ENCODE assay signal across 8 cellular contexts in genomic region chr16:30052671-30053372, GRCh38. TPM values are rescaled to one million over a fixed set of nuclear protein-coding genes. Genes with fewer than 3 reads are reported as not detected.
DNase-seq lines count a peak whose midpoint lies in the region; FAIRE-seq and TF ChIP-seq lines count a peak whose summit lies in the region.

No MANE protein-coding gene starts in this region.

- no peaks in the 10 kb centered on the region for H3K9me3 ChIP-seq in HUES64 (ENCODE audit: insufficient read depth, low read depth, low read length)
- no peaks in the 10 kb centered on the region for H3K9me3 ChIP-seq in endothelial cell of umbilical vein (replicated peaks; ENCODE audit: control insufficient read depth, insufficient read depth, low read length)

- BruUV-seq in endothelial cell of umbilical vein (replicated peaks; lab: Mats Ljungman, UMichigan): TSS peak; percentile 38

- H3K4me1 ChIP-seq in HUES64 (ENCODE audit: insufficient read depth, low read length) (no peaks in the 10 kb centered on the region; the same call in 1 of the 2 replicates), endothelial cell of umbilical vein (ENCODE audit: control insufficient read depth, extremely low read depth, insufficient read depth, low read length) (peaks cover 35% of the 10 kb centered on the region)

- CTCF ChIA-PET in endothelial cell of umbilical vein (lab: Charles Lee): interaction anchor here (1.1 to 3.5 kb wide), 7 partner anchors 10 to 352 kb away, joined by 3 to 20 read pairs (median 5); partner anchors contain the start of genes ALDOA and TBX6

- peak; percentile 96 for FAIRE-seq in endothelial cell of umbilical vein (lab: Jason Lieb, UNC)

- WGBS in HUES64: 1% methylated on average over 55 of the region's 58 CpGs

- peak overlapping the region; percentile 61 for H3K4me2 ChIP-seq in endothelial cell of umbilical vein (ENCODE audit: insufficient read depth, low read length)

- H4K20me1 ChIP-seq in endothelial cell of umbilical vein (replicated peaks; ENCODE audit: control insufficient read depth, extremely low read depth, insufficient read depth, low read length): no peaks in the 10 kb centered on the region

- H3K27me3 ChIP-seq in HUES64 (ENCODE audit: insufficient read depth, low read length) (no peaks in the 10 kb centered on the region), endothelial cell of umbilical vein (ENCODE audit: control insufficient read depth in 2 of 2, insufficient read depth in 2 of 2, low read length in 2 of 2) (no peaks in the 10 kb centered on the region)

- dilution Hi-C loops in endothelial cell of umbilical vein (cut with MboI; ENCODE audit: extremely low pct_ligation_motif_present, low sequenced_read_pairs): no loop called here

- H3K79me2 ChIP-seq in endothelial cell of umbilical vein (ENCODE audit: control insufficient read depth, insufficient read depth, low read length): peaks cover 4% of the 10 kb centered on the region

- H3K27ac ChIP-seq in HUES64 (ENCODE audit: low read depth, low read length): no peak overlapping the region
- peak overlapping the region; percentile 72 for H3K27ac ChIP-seq in endothelial cell of umbilical vein (ENCODE audit: insufficient read depth, low read depth, low read length)

- peak overlapping the region; percentile 83 for H3K4me3 ChIP-seq in AG10803 (ENCODE audit: low read length)
- peak overlapping the region; percentile 67 for H3K4me3 ChIP-seq in HUES64 (ENCODE audit: low read length)
- H3K4me3 ChIP-seq in endothelial cell of umbilical vein (replicated peaks in 1 of 3; ENCODE audit: insufficient read depth in 1 of 3, low read depth in 1 of 3, low read length in 3 of 3): peak overlapping the region; percentile 62 to 75 (median 70)

- H3K9ac ChIP-seq in HUES64 (ENCODE audit: low read depth, low read length) (peak overlapping the region; percentile 40; the same call in 1 of the 2 replicates), endothelial cell of umbilical vein (replicated peaks; ENCODE audit: extremely low read depth, insufficient read depth, low read length) (peak overlapping the region; percentile 76)

- H3K9me1 ChIP-seq in endothelial cell of umbilical vein (replicated peaks; ENCODE audit: control insufficient read depth, extremely low read depth, insufficient read depth, low read length): no peaks in the 10 kb centered on the region

- DNase-seq in AG10803 (ENCODE audit: low read depth): peak; percentile 89
- DNase-seq in GM19240 (ENCODE audit: insufficient read length, low spot score): peak; percentile 90
- DNase-seq in NOMO-1 treated with dmso at 0.1 percent for 144 hours (lab: John Stamatoyannopoulos, UW; ENCODE audit: unreplicated experiment): peak; percentile 88
- DNase-seq in activated CD8-positive, alpha-beta memory T cell treated with anti-CD3 and anti-CD28 coated beads, Interleukin-2, amount 50 U/mL, for 24 hours (ENCODE audit: extremely low read depth): peak; percentile 87
- peak; percentile 88 for DNase-seq in endothelial cell of umbilical vein (ENCODE audit: low read depth, low spot score)
- DNase-seq in midbrain (lab: John Stamatoyannopoulos, UW): peak; percentile 86
- peak; percentile 94 for DNase-seq in stimulated activated CD8-positive, alpha-beta memory T cell treated with anti-CD3 and anti-CD28 coated beads, Interleukin-15, amount 100 ng/mL, for 24 hours (ENCODE audit: low read depth)

- TF ChIP-seq POLR2A in endothelial cell of umbilical vein (IDR thresholded peaks at IDR 0.05; ENCODE audit: low read depth, low read length): no peak

- intact Hi-C loops in endothelial cell of umbilical vein (cut with micrococcal nuclease): no loop called here

- peak overlapping the region; percentile 79 for H2AFZ ChIP-seq in endothelial cell of umbilical vein (ENCODE audit: low read depth, low read length)

- H3K36me3 ChIP-seq in HUES64 (ENCODE audit: insufficient read depth, low read length): no peaks in the 10 kb centered on the region
- peaks cover 0 to 5% of the 10 kb centered on the region in 2 experiments for H3K36me3 ChIP-seq in endothelial cell of umbilical vein (ENCODE audit: control insufficient read depth in 2 of 2, extremely low read depth in 1 of 2, insufficient read depth in 2 of 2, low read length in 2 of 2)

- POLR2A ChIA-PET in endothelial cell of umbilical vein (lab: Charles Lee): interaction anchor here (0.6 kb wide), 1 partner anchor 37 kb away, joined by 4 read pairs; no protein-coding TSS in a partner anchor

- TF ChIP-seq CTCF in AG10803 (conservative IDR thresholded peaks at IDR 0.05; ENCODE audit: low read length): no peak
- TF ChIP-seq CTCF in endothelial cell of umbilical vein (IDR thresholded peaks at IDR 0.05; ENCODE audit: extremely low read depth in 1 of 2, insufficient read depth in 1 of 2, low read depth in 1 of 2, low read length in 2 of 2): no peak

TF ChIP-seq in endothelial cell of umbilical vein, 7 proteins besides CTCF, POLR2A, EP300 and RAD21 (continues in another document):
- TF ChIP-seq MYC (IDR thresholded peaks at IDR 0.05; ENCODE audit: low read depth, low read length): peak; percentile 14
- TF ChIP-seq JUN (IDR thresholded peaks at IDR 0.05; ENCODE audit: borderline replicate concordance, insufficient read depth, insufficient read length, low read depth): no peak
- TF ChIP-seq FOS (IDR thresholded peaks at IDR 0.05; ENCODE audit: borderline replicate concordance, insufficient read depth, low read length): no peak
- TF ChIP-seq GATA2 (IDR thresholded peaks at IDR 0.05; ENCODE audit: insufficient read depth, insufficient read length, low read depth, low read length): no peak
- TF ChIP-seq MAX (IDR thresholded peaks at IDR 0.05; ENCODE audit: insufficient read depth, insufficient read length): peak; percentile 71
- TF ChIP-seq EZH2 (IDR thresholded peaks at IDR 0.05; ENCODE audit: borderline replicate concordance, low read depth, low read length, severe bottlenecking): no peak

RNA-seq across cellular contexts. Expression of gene ALDOA, which starts 12.7 kb away (rescaled TPM):
- 882 TPM for polyA plus RNA-seq in HUES64 (2013, experiment 1 of 2)
- 957 TPM for polyA plus RNA-seq in HUES64 (2013, experiment 2 of 2)
- total RNA-seq in endothelial cell of umbilical vein: 1,029 and 1,114 TPM in 2 replicates
- polyA plus RNA-seq in endothelial cell of umbilical vein: 871 and 972 TPM in 2 replicates
- 870 and 886 TPM in 2 replicates for polyA plus RNA-seq in endothelial cell of umbilical vein (2011; cell fraction: cytosol; rRNA removed)
- 402 and 418 TPM in 2 replicates for polyA plus RNA-seq in endothelial cell of umbilical vein (2011; cell fraction: nucleus; rRNA removed)
- polyA plus RNA-seq in endothelial cell of umbilical vein (2012): 1,061 and 1,110 TPM in 2 replicates
- polyA minus RNA-seq in endothelial cell of umbilical vein: 655 and 717 TPM in 2 replicates
- polyA minus RNA-seq in endothelial cell of umbilical vein (2011; cell fraction: cytosol; rRNA and poly(A)+ RNA removed): 1,084 TPM
- 126 and 162 TPM in 2 replicates for polyA minus RNA-seq in endothelial cell of umbilical vein (2011; cell fraction: nucleus; rRNA and poly(A)+ RNA removed)

RNA-seq across cellular contexts. Expression of gene TLCD3B, which starts 21.8 kb away (rescaled TPM):
- 16.0 TPM for polyA plus RNA-seq in HUES64 (2013, experiment 1 of 2)
- 20.7 TPM for polyA plus RNA-seq in HUES64 (2013, experiment 2 of 2)
- total RNA-seq in endothelial cell of umbilical vein: 0.86 and 0.99 TPM in 2 replicates
- 0.37 and 0.59 TPM in 2 replicates for polyA plus RNA-seq in endothelial cell of umbilical vein
- polyA plus RNA-seq in endothelial cell of umbilical vein (2011; cell fraction: cytosol; rRNA removed): 0.08 and 0.25 TPM in 2 replicates
- 1.4 and 1.7 TPM in 2 replicates for polyA plus RNA-seq in endothelial cell of umbilical vein (2011; cell fraction: nucleus; rRNA removed)
- polyA plus RNA-seq in endothelial cell of umbilical vein (2012): 0.36 and 0.48 TPM in 2 replicates
- 0.76 TPM in 1 of 2 replicates, not detected in the other for polyA minus RNA-seq in endothelial cell of umbilical vein
- polyA minus RNA-seq in endothelial cell of umbilical vein (2011; cell fraction: cytosol; rRNA and poly(A)+ RNA removed): not detected
- 0.43 TPM in 1 of 2 replicates, not detected in the other for polyA minus RNA-seq in endothelial cell of umbilical vein (2011; cell fraction: nucleus; rRNA and poly(A)+ RNA removed)

RNA-seq across cellular contexts. Expression of gene PPP4C, which starts 23.0 kb away (rescaled TPM):
- polyA plus RNA-seq in HUES64 (2013, experiment 1 of 2): 123 TPM
- polyA plus RNA-seq in HUES64 (2013, experiment 2 of 2): 122 TPM
- 159 and 167 TPM in 2 replicates for total RNA-seq in endothelial cell of umbilical vein
- polyA plus RNA-seq in endothelial cell of umbilical vein: 327 and 378 TPM in 2 replicates
- 216 and 234 TPM in 2 replicates for polyA plus RNA-seq in endothelial cell of umbilical vein (2011; cell fraction: cytosol; rRNA removed)
- 169 and 186 TPM in 2 replicates for polyA plus RNA-seq in endothelial cell of umbilical vein (2011; cell fraction: nucleus; rRNA removed)
- 153 and 194 TPM in 2 replicates for polyA plus RNA-seq in endothelial cell of umbilical vein (2012)
- polyA minus RNA-seq in endothelial cell of umbilical vein: 356 and 398 TPM in 2 replicates
- 130 TPM for polyA minus RNA-seq in endothelial cell of umbilical vein (2011; cell fraction: cytosol; rRNA and poly(A)+ RNA removed)
- 42.2 and 48.6 TPM in 2 replicates for polyA minus RNA-seq in endothelial cell of umbilical vein (2011; cell fraction: nucleus; rRNA and poly(A)+ RNA removed)

RNA-seq across cellular contexts. Expression of gene C16orf92, which starts 29.8 kb away (rescaled TPM):
- polyA plus RNA-seq in HUES64 (2013, experiment 1 of 2): not detected
- not detected for polyA plus RNA-seq in HUES64 (2013, experiment 2 of 2)
- not detected in 2 replicates for total RNA-seq in endothelial cell of umbilical vein
- not detected in 2 replicates for polyA plus RNA-seq in endothelial cell of umbilical vein
- not detected in 2 replicates for polyA plus RNA-seq in endothelial cell of umbilical vein (2011; cell fraction: cytosol; rRNA removed)
- not detected in 2 replicates for polyA plus RNA-seq in endothelial cell of umbilical vein (2011; cell fraction: nucleus; rRNA removed)
- polyA plus RNA-seq in endothelial cell of umbilical vein (2012): not detected in 2 replicates
- not detected in 2 replicates for polyA minus RNA-seq in endothelial cell of umbilical vein
- not detected for polyA minus RNA-seq in endothelial cell of umbilical vein (2011; cell fraction: cytosol; rRNA and poly(A)+ RNA removed)
- not detected in 2 replicates for polyA minus RNA-seq in endothelial cell of umbilical vein (2011; cell fraction: nucleus; rRNA and poly(A)+ RNA removed)

RNA-seq across cellular contexts. Expression of gene TBX6, which starts 38.9 kb away (rescaled TPM):
- 3.1 TPM for polyA plus RNA-seq in HUES64 (2013, experiment 1 of 2)
- polyA plus RNA-seq in HUES64 (2013, experiment 2 of 2): 3.2 TPM
- total RNA-seq in endothelial cell of umbilical vein: 0.42 and 0.60 TPM in 2 replicates
- polyA plus RNA-seq in endothelial cell of umbilical vein: 0.30 and 0.40 TPM in 2 replicates
- polyA plus RNA-seq in endothelial cell of umbilical vein (2011; cell fraction: cytosol; rRNA removed): 0.05 and 0.13 TPM in 2 replicates
- polyA plus RNA-seq in endothelial cell of umbilical vein (2011; cell fraction: nucleus; rRNA removed): 0.41 and 0.42 TPM in 2 replicates
- 0.16 and 0.23 TPM in 2 replicates for polyA plus RNA-seq in endothelial cell of umbilical vein (2012)
- not detected in 2 replicates for polyA minus RNA-seq in endothelial cell of umbilical vein
- polyA minus RNA-seq in endothelial cell of umbilical vein (2011; cell fraction: cytosol; rRNA and poly(A)+ RNA removed): not detected
- polyA minus RNA-seq in endothelial cell of umbilical vein (2011; cell fraction: nucleus; rRNA and poly(A)+ RNA removed): 0.43 TPM in 1 of 2 replicates, not detected in the other
